1 cellular context compared by ENCODE assay signal in the genomic region with DNA sequence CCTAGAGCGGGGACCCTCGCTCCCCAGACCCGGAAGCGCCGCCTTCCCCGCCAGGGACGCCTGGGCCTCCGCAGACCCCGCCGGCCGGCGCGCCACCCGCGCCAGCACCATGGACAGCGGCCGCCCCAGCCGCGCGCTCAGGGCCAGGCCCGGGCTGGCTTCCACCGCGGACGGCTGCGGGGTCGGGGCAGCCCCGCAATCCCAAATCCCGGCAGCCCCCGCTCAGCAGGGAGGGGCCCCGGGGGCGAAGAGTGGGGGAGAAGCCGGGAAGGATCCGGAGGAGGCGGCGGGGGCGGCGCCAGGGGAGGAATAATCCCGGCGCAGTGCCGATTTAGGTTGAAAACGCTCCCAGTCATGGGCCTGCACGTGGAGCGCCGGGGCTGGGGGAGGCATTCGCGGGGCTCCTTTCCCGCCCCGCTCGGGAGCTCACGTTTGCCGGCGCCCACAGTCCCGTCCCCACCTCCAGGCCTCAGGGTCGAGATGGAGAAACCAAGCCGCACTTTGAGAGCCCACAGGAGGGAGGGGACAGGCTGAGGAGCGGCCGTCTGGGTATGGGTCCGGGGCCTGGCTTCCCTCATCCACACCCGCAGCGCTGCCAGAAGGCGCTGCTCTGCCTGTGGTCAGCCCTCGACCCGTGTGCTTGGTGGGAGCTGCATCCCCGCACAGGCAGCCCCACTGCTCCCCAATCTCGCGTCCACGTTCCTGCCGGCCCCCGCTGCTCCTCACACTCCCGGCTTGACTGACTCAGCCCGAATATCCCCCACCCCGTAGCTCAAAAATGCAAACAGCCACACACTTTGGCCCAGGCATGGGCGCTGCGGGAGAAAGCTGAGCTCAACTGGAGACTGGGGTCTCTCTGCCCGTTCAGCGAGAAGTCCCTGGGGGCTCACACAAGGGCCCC.
TF ChIP-seq lines count a peak whose summit lies in the region.

No MANE protein-coding gene starts in this region.

TF ChIP-seq in HepG2, 621 proteins besides CTCF, POLR2A, EP300 and RAD21 (continued from another document and continues in another):
- TF ChIP-seq, protein P1, sequence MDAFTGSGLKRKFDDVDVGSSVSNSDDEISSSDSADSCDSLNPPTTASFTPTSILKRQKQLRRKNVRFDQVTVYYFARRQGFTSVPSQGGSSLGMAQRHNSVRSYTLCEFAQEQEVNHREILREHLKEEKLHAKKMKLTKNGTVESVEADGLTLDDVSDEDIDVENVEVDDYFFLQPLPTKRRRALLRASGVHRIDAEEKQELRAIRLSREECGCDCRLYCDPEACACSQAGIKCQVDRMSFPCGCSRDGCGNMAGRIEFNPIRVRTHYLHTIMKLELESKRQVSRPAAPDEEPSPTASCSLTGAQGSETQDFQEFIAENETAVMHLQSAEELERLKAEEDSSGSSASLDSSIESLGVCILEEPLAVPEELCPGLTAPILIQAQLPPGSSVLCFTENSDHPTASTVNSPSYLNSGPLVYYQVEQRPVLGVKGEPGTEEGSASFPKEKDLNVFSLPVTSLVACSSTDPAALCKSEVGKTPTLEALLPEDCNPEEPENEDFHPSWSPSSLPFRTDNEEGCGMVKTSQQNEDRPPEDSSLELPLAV (CRISPR knock-in tag; conservative IDR thresholded peaks at IDR 0.05; ENCODE audit: low read depth): peak; percentile 84; the same call in 1 of the 2 replicates
- TF ChIP-seq, protein P2, sequence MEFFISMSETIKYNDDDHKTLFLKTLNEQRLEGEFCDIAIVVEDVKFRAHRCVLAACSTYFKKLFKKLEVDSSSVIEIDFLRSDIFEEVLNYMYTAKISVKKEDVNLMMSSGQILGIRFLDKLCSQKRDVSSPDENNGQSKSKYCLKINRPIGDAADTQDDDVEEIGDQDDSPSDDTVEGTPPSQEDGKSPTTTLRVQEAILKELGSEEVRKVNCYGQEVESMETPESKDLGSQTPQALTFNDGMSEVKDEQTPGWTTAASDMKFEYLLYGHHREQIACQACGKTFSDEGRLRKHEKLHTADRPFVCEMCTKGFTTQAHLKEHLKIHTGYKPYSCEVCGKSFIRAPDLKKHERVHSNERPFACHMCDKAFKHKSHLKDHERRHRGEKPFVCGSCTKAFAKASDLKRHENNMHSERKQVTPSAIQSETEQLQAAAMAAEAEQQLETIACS (CRISPR knock-in tag; IDR thresholded peaks at IDR 0.05): peak; percentile 75
- TF ChIP-seq, protein P3, sequence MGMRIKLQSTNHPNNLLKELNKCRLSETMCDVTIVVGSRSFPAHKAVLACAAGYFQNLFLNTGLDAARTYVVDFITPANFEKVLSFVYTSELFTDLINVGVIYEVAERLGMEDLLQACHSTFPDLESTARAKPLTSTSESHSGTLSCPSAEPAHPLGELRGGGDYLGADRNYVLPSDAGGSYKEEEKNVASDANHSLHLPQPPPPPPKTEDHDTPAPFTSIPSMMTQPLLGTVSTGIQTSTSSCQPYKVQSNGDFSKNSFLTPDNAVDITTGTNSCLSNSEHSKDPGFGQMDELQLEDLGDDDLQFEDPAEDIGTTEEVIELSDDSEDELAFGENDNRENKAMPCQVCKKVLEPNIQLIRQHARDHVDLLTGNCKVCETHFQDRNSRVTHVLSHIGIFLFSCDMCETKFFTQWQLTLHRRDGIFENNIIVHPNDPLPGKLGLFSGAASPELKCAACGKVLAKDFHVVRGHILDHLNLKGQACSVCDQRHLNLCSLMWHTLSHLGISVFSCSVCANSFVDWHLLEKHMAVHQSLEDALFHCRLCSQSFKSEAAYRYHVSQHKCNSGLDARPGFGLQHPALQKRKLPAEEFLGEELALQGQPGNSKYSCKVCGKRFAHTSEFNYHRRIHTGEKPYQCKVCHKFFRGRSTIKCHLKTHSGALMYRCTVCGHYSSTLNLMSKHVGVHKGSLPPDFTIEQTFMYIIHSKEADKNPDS (CRISPR knock-in tag; IDR thresholded peaks at IDR 0.05): no peak
- TF ChIP-seq MZF1 (CRISPR knock-in tag; IDR thresholded peaks at IDR 0.05; ENCODE audit: borderline replicate concordance): no peak
- peak; percentile 51; the same call in 1 of the 2 replicates for TF ChIP-seq MYC (CRISPR knock-in tag; IDR thresholded peaks at IDR 0.05; ENCODE audit: borderline replicate concordance)
- TF ChIP-seq DMAP1 (CRISPR knock-in tag; IDR thresholded peaks at IDR 0.05): no peak
- TF ChIP-seq ZNF737 (CRISPR knock-in tag; IDR thresholded peaks at IDR 0.05; ENCODE audit: borderline replicate concordance): no peak
- TF ChIP-seq ZNF451 (CRISPR knock-in tag; IDR thresholded peaks at IDR 0.05): no peak
- no peak for TF ChIP-seq KLF15 (CRISPR knock-in tag; IDR thresholded peaks at IDR 0.05; ENCODE audit: borderline replicate concordance)
- peak; percentile 88; the same call in 1 of the 2 replicates for TF ChIP-seq ZNF841 (CRISPR knock-in tag; IDR thresholded peaks at IDR 0.05; ENCODE audit: borderline replicate concordance)
- no peak for TF ChIP-seq TBX3 (IDR thresholded peaks at IDR 0.05; ENCODE audit: borderline replicate concordance)
- no peak for TF ChIP-seq SMAD3 (CRISPR knock-in tag; IDR thresholded peaks at IDR 0.05)
- TF ChIP-seq ZNF33B (CRISPR knock-in tag; IDR thresholded peaks at IDR 0.05): peak; percentile 67; the same call in 1 of the 2 replicates
- TF ChIP-seq, protein P4, sequence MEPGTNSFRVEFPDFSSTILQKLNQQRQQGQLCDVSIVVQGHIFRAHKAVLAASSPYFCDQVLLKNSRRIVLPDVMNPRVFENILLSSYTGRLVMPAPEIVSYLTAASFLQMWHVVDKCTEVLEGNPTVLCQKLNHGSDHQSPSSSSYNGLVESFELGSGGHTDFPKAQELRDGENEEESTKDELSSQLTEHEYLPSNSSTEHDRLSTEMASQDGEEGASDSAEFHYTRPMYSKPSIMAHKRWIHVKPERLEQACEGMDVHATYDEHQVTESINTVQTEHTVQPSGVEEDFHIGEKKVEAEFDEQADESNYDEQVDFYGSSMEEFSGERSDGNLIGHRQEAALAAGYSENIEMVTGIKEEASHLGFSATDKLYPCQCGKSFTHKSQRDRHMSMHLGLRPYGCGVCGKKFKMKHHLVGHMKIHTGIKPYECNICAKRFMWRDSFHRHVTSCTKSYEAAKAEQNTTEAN (CRISPR knock-in tag; conservative IDR thresholded peaks at IDR 0.05): peak; percentile 89
- TF ChIP-seq, protein P5, sequence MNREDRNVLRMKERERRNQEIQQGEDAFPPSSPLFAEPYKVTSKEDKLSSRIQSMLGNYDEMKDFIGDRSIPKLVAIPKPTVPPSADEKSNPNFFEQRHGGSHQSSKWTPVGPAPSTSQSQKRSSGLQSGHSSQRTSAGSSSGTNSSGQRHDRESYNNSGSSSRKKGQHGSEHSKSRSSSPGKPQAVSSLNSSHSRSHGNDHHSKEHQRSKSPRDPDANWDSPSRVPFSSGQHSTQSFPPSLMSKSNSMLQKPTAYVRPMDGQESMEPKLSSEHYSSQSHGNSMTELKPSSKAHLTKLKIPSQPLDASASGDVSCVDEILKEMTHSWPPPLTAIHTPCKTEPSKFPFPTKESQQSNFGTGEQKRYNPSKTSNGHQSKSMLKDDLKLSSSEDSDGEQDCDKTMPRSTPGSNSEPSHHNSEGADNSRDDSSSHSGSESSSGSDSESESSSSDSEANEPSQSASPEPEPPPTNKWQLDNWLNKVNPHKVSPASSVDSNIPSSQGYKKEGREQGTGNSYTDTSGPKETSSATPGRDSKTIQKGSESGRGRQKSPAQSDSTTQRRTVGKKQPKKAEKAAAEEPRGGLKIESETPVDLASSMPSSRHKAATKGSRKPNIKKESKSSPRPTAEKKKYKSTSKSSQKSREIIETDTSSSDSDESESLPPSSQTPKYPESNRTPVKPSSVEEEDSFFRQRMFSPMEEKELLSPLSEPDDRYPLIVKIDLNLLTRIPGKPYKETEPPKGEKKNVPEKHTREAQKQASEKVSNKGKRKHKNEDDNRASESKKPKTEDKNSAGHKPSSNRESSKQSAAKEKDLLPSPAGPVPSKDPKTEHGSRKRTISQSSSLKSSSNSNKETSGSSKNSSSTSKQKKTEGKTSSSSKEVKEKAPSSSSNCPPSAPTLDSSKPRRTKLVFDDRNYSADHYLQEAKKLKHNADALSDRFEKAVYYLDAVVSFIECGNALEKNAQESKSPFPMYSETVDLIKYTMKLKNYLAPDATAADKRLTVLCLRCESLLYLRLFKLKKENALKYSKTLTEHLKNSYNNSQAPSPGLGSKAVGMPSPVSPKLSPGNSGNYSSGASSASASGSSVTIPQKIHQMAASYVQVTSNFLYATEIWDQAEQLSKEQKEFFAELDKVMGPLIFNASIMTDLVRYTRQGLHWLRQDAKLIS (CRISPR knock-in tag; IDR thresholded peaks at IDR 0.05): no peak
- TF ChIP-seq, protein P6, sequence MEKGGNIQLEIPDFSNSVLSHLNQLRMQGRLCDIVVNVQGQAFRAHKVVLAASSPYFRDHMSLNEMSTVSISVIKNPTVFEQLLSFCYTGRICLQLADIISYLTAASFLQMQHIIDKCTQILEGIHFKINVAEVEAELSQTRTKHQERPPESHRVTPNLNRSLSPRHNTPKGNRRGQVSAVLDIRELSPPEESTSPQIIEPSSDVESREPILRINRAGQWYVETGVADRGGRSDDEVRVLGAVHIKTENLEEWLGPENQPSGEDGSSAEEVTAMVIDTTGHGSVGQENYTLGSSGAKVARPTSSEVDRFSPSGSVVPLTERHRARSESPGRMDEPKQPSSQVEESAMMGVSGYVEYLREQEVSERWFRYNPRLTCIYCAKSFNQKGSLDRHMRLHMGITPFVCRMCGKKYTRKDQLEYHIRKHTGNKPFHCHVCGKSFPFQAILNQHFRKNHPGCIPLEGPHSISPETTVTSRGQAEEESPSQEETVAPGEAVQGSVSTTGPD (CRISPR knock-in tag; IDR thresholded peaks at IDR 0.05): no peak
- 0 out of 2 replicates have a peak, but pooled peaks have one; percentile 29 for TF ChIP-seq ZNF543 (CRISPR knock-in tag; IDR thresholded peaks at IDR 0.05)
- peak; percentile 52; the same call in 1 of the 2 replicates for TF ChIP-seq KDM5B (CRISPR knock-in tag; IDR thresholded peaks at IDR 0.05; ENCODE audit: borderline replicate concordance)
- no peak for TF ChIP-seq NBN (conservative IDR thresholded peaks at IDR 0.05)
- no peak for TF ChIP-seq ZBTB20 (CRISPR knock-in tag; IDR thresholded peaks at IDR 0.05; ENCODE audit: borderline replicate concordance, low read depth)
- peak; percentile 75; the same call in 1 of the 2 replicates for TF ChIP-seq ZNF761 (CRISPR knock-in tag; conservative IDR thresholded peaks at IDR 0.05)
- no peak for TF ChIP-seq ZNF101 (CRISPR knock-in tag; IDR thresholded peaks at IDR 0.05; ENCODE audit: borderline replicate concordance, low read depth)
- TF ChIP-seq, protein P7, sequence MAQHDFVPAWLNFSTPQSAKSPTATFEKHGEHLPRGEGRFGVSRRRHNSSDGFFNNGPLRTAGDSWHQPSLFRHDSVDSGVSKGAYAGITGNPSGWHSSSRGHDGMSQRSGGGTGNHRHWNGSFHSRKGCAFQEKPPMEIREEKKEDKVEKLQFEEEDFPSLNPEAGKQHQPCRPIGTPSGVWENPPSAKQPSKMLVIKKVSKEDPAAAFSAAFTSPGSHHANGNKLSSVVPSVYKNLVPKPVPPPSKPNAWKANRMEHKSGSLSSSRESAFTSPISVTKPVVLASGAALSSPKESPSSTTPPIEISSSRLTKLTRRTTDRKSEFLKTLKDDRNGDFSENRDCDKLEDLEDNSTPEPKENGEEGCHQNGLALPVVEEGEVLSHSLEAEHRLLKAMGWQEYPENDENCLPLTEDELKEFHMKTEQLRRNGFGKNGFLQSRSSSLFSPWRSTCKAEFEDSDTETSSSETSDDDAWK (CRISPR knock-in tag; IDR thresholded peaks at IDR 0.05): no peak
- TF ChIP-seq ZNF343 (CRISPR knock-in tag; IDR thresholded peaks at IDR 0.05): no peak
- TF ChIP-seq, protein P8, sequence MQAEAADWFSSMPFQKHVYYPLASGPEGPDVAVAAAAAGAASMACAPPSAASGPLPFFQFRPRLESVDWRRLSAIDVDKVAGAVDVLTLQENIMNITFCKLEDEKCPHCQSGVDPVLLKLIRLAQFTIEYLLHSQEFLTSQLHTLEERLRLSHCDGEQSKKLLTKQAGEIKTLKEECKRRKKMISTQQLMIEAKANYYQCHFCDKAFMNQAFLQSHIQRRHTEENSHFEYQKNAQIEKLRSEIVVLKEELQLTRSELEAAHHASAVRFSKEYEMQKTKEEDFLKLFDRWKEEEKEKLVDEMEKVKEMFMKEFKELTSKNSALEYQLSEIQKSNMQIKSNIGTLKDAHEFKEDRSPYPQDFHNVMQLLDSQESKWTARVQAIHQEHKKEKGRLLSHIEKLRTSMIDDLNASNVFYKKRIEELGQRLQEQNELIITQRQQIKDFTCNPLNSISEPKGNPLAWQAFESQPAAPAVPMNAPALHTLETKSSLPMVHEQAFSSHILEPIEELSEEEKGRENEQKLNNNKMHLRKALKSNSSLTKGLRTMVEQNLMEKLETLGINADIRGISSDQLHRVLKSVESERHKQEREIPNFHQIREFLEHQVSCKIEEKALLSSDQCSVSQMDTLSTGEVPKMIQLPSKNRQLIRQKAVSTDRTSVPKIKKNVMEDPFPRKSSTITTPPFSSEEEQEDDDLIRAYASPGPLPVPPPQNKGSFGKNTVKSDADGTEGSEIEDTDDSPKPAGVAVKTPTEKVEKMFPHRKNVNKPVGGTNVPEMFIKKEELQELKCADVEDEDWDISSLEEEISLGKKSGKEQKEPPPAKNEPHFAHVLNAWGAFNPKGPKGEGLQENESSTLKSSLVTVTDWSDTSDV (CRISPR knock-in tag; IDR thresholded peaks at IDR 0.05): no peak
- TF ChIP-seq POGZ (CRISPR knock-in tag; IDR thresholded peaks at IDR 0.05): no peak
- TF ChIP-seq KLF16 (CRISPR knock-in tag; IDR thresholded peaks at IDR 0.05): peak in 1 of 2 experiments; percentile 75; a peak in 2 of 4 replicates
- TF ChIP-seq FIP1L1 (IDR thresholded peaks at IDR 0.05; ENCODE audit: borderline replicate concordance, insufficient read depth, low read depth, low read length): no peak
- TF ChIP-seq, protein P9, sequence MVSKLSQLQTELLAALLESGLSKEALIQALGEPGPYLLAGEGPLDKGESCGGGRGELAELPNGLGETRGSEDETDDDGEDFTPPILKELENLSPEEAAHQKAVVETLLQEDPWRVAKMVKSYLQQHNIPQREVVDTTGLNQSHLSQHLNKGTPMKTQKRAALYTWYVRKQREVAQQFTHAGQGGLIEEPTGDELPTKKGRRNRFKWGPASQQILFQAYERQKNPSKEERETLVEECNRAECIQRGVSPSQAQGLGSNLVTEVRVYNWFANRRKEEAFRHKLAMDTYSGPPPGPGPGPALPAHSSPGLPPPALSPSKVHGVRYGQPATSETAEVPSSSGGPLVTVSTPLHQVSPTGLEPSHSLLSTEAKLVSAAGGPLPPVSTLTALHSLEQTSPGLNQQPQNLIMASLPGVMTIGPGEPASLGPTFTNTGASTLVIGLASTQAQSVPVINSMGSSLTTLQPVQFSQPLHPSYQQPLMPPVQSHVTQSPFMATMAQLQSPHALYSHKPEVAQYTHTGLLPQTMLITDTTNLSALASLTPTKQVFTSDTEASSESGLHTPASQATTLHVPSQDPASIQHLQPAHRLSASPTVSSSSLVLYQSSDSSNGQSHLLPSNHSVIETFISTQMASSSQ (IDR thresholded peaks at IDR 0.05; ENCODE audit: low read depth): no peak
- TF ChIP-seq, protein P9 (CRISPR knock-in tag; IDR thresholded peaks at IDR 0.05; ENCODE audit: borderline replicate concordance): no peak
- peak; percentile 63; the same call in 1 of the 2 replicates for TF ChIP-seq ZNF549 (CRISPR knock-in tag; IDR thresholded peaks at IDR 0.05)
- no peak for TF ChIP-seq ZNF382 (CRISPR knock-in tag; IDR thresholded peaks at IDR 0.05; ENCODE audit: borderline replicate concordance)
